ENCODE assay signal across 28 cellular contexts in the genomic region with DNA sequence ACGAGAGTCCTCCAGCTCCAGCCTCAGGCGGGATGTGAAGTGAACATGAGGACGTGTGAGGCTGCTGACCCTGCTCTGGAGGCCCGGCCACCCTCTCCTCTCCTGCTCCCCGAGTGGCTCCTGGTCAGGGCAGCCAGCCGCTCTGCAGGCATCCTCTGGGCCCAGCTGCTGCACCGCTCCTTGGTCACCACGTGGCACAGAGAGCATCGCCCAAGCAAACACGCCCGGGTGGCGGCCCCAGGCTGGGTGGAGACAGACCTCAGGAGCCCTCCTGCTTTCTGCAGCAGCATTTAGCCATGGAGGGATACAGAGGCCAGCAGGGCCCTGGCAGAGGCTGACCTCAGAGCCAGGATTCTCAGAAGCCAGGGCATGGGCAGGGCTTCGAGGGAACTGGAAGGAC.
"Had no signal": no experiment of that assay in that cellular context is flagged by ENCODE, and none has a peak within 500 bp of the region (broad histone marks: within the 10 kb centered on the region; RNA-seq: fewer than 3 reads in every experiment).

No MANE protein-coding gene starts in this region.

- ATAC-seq: activated CD8-positive, alpha-beta T cell treated with anti-CD3 and anti-CD28 coated beads for 36 hours; activated T-cell treated with anti-CD3 and anti-CD28 coated beads, Interleukin-2, amount 50 U/mL, for 4 hours; activated T-helper 17 cell treated with anti-CD3 and anti-CD28 coated beads, Interleukin-2, amount 50 U/mL, for 72 hours; body of pancreas; effector memory CD8-positive, alpha-beta T cell; foreskin keratinocyte; gastrocnemius medialis; heart right ventricle had no signal

- FAIRE-seq: colon had no signal

- H3K27ac ChIP-seq: body of pancreas, esophagus muscularis mucosa, foreskin keratinocyte, gastrocnemius medialis, heart right ventricle had no signal

- H3K9me3 ChIP-seq: body of pancreas, esophagus muscularis mucosa, gastrocnemius medialis, heart right ventricle had no signal

- H3K36me3 ChIP-seq: gastrocnemius medialis had no signal

- H3K4me3 ChIP-seq: body of pancreas, esophagus muscularis mucosa, gastrocnemius medialis, heart right ventricle had no signal

- H3K4me1 ChIP-seq: body of pancreas, esophagus muscularis mucosa, foreskin keratinocyte, gastrocnemius medialis, heart right ventricle had no signal

- H3K27me3 ChIP-seq: body of pancreas, esophagus muscularis mucosa, foreskin keratinocyte, gastrocnemius medialis, heart right ventricle had no signal

- DNase-seq: activated CD4-positive, alpha-beta T cell treated with anti-CD3 and anti-CD28 coated beads for 1 hour; activated CD4-positive, alpha-beta T cell treated with anti-CD3 and anti-CD28 coated beads for 48 hours; activated CD4-positive, alpha-beta T cell treated with anti-CD3 and anti-CD28 coated beads, Interleukin-2, amount 50 U/mL, for 1 hour; activated CD4-positive, alpha-beta T cell treated with anti-CD3 and anti-CD28 coated beads, Interleukin-2, amount 50 U/mL, for 48 hours; activated CD8-positive, alpha-beta memory T cell treated with anti-CD3 and anti-CD28 coated beads for 24 hours; activated CD8-positive, alpha-beta T cell treated with anti-CD3 and anti-CD28 coated beads for 36 hours; activated effector memory CD4-positive, alpha-beta T cell treated with Interleukin-2 at 50 U/mL for 16 hours; activated gamma-delta T cell treated with Interleukin-2 at 50 U/mL for 16 hours; activated naive CD4-positive, alpha-beta T cell treated with anti-CD3 and anti-CD28 coated beads, Interleukin-2, amount 50 U/mL, for 16 hours; activated naive CD4-positive, alpha-beta T cell treated with Interleukin-2 at 50 U/mL for 16 hours; activated T-cell treated with anti-CD3 and anti-CD28 coated beads, Interleukin-2, amount 50 U/mL, for 4 hours; amniotic stem cell; aorta; body of pancreas; caudate nucleus; cortex of kidney; dermis blood vessel endothelial cell; effector CD4-positive, alpha-beta T cell; effector memory CD8-positive, alpha-beta T cell; erythroblast; foreskin keratinocyte; gastrocnemius medialis; glutamatergic neuron; heart right ventricle; T-helper 2 cell had no signal
